Comparison of ENCODE assay signal across 1 cellular context in genomic region chr1:114435088-114435715, GRCh38.
A peak's percentile ranks its signal among the peaks of the same experiment; 100 is the strongest.
TF ChIP-seq lines count a peak whose summit lies in the region.

No MANE protein-coding gene starts in this region.

TF ChIP-seq in HepG2, 621 proteins besides CTCF, POLR2A, EP300 and RAD21 (continued from another document):
- peak; percentile 31 for TF ChIP-seq ASH2L (IDR thresholded peaks at IDR 0.05; ENCODE audit: insufficient read length, low read depth, low read length)
- peak; percentile 73 to 92 for TF ChIP-seq MAFK (conservative IDR thresholded peaks at IDR 0.05 in 1 of 2, IDR thresholded peaks at IDR 0.05 in 1 of 2; ENCODE audit: low read length in 2 of 2)
- TF ChIP-seq PPARG (CRISPR knock-in tag; conservative IDR thresholded peaks at IDR 0.05) = 0 out of 2 replicates have a peak, but pooled peaks have one; percentile 19
- no peak for TF ChIP-seq ZNF432 (CRISPR knock-in tag; IDR thresholded peaks at IDR 0.05; ENCODE audit: borderline replicate concordance)
- TF ChIP-seq CENPT (CRISPR knock-in tag; IDR thresholded peaks at IDR 0.05; ENCODE audit: low read depth) = no peak
- TF ChIP-seq ATF2 (CRISPR knock-in tag; IDR thresholded peaks at IDR 0.05) = 0 out of 2 replicates have a peak, but pooled peaks have one; percentile 22
- TF ChIP-seq MAFF (IDR thresholded peaks at IDR 0.05; ENCODE audit: low read depth, low read length) = peak; percentile 74
- TF ChIP-seq THAP11 (CRISPR knock-in tag; IDR thresholded peaks at IDR 0.05) = 0 out of 2 replicates have a peak, but pooled peaks have one; percentile 15
- TF ChIP-seq IRF9 (CRISPR knock-in tag; IDR thresholded peaks at IDR 0.05; ENCODE audit: borderline replicate concordance) = no peak
- TF ChIP-seq ZGPAT (CRISPR knock-in tag; IDR thresholded peaks at IDR 0.05) = 0 out of 2 replicates have a peak, but pooled peaks have one; percentile 32
- TF ChIP-seq KDM1A (CRISPR knock-in tag; IDR thresholded peaks at IDR 0.05) = no peak
- 0 out of 2 replicates have a peak, but pooled peaks have one; percentile 22 for TF ChIP-seq ZMYM4 (CRISPR knock-in tag; IDR thresholded peaks at IDR 0.05)
- peak; percentile 53 for TF ChIP-seq ZNF644 (CRISPR knock-in tag; IDR thresholded peaks at IDR 0.05; ENCODE audit: low read depth)
- peak; percentile 35; the same call in 1 of the 2 replicates for TF ChIP-seq RXRB (CRISPR knock-in tag; IDR thresholded peaks at IDR 0.05; ENCODE audit: borderline replicate concordance)
- TF ChIP-seq ZNF670 (CRISPR knock-in tag; IDR thresholded peaks at IDR 0.05; ENCODE audit: borderline replicate concordance) = no peak
- TF ChIP-seq MIXL1 (CRISPR knock-in tag; IDR thresholded peaks at IDR 0.05) = peak; percentile 34; the same call in 1 of the 2 replicates
- peak; percentile 61 for TF ChIP-seq SAP130 (CRISPR knock-in tag; IDR thresholded peaks at IDR 0.05; ENCODE audit: low read depth)
- peak; percentile 27; the same call in 1 of the 2 replicates for TF ChIP-seq ARID3A (IDR thresholded peaks at IDR 0.05; ENCODE audit: low read depth, low read length)
- 0 out of 2 replicates have a peak, but pooled peaks have one; percentile 45 for TF ChIP-seq IKZF5 (CRISPR knock-in tag; IDR thresholded peaks at IDR 0.05)
- no peak for TF ChIP-seq TBL1XR1 (IDR thresholded peaks at IDR 0.05; ENCODE audit: borderline replicate concordance, low read length, partially characterized antibody)
- no peak for TF ChIP-seq PLSCR1 (CRISPR knock-in tag; IDR thresholded peaks at IDR 0.05; ENCODE audit: borderline replicate concordance)
- TF ChIP-seq ZNF205 (CRISPR knock-in tag; IDR thresholded peaks at IDR 0.05) = 0 out of 2 replicates have a peak, but pooled peaks have one; percentile 45
- TF ChIP-seq SALL1 (CRISPR knock-in tag; IDR thresholded peaks at IDR 0.05) = peak; percentile 57; the same call in 1 of the 2 replicates
- peak; percentile 62; the same call in 1 of the 2 replicates for TF ChIP-seq ZNF709 (CRISPR knock-in tag; IDR thresholded peaks at IDR 0.05)
- no peak for TF ChIP-seq HOXA7 (CRISPR knock-in tag; IDR thresholded peaks at IDR 0.05)
- no peak for TF ChIP-seq KDM6A (CRISPR knock-in tag; IDR thresholded peaks at IDR 0.05; ENCODE audit: low read depth)
- TF ChIP-seq CREB1 (IDR thresholded peaks at IDR 0.05) = no peak
- TF ChIP-seq CREB1 (CRISPR knock-in tag; IDR thresholded peaks at IDR 0.05) = 0 out of 2 replicates have a peak, but pooled peaks have one; percentile 20
- TF ChIP-seq TIGD3 (CRISPR knock-in tag; IDR thresholded peaks at IDR 0.05; ENCODE audit: borderline replicate concordance) = no peak
- TF ChIP-seq KAT8 (CRISPR knock-in tag; IDR thresholded peaks at IDR 0.05) = peak; percentile 43; the same call in 1 of the 2 replicates
- TF ChIP-seq ZNF772 (CRISPR knock-in tag; IDR thresholded peaks at IDR 0.05) = no peak
